Comparison of ENCODE assay signal across 25 cellular contexts in the genomic region with DNA sequence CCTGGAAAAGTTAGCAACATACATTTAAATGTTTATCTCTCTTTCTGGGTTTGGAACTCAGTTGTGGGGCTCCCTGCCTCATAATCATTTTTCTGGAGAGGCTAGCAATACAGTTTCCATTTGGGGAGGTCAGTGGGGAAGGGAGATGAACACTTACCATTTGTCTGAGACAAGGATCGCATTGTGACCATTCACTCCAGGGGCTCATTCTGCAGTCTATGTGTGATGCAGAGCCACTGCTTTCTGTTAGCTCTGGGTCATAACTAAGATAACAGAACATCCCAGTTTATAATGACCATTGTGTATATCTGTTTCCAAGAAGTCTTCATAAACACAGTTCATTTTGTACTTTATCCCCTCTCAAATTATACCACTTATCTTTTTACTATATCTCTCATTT. TPM values are rescaled to one million over a fixed set of nuclear protein-coding genes. Genes with fewer than 3 reads are reported as not detected.
"Had no signal": no experiment of that assay in that cellular context is flagged by ENCODE, and none has a peak within 500 bp of the region (broad histone marks: within the 10 kb centered on the region; RNA-seq: fewer than 3 reads in every experiment).

No MANE protein-coding gene starts in this region.

- DNase-seq: Karpas-422, KG1, MG63, NCI-H1092, NCI-H1105 treated with DMSO at 0.1 percent for 48 hours, NCI-H1417 treated with DMSO at 0.1 percent for 48 hours, NCI-H146, NCI-H1694 treated with DMSO at 0.1 percent for 48 hours, NCI-H1930, NCI-H2081, NCI-H2107, NCI-H2227 treated with DMSO at 0.1 percent for 48 hours, NCI-H510A, NCI-H524 treated with DMSO at 0.1 percent for 48 hours, NCI-H69, NCI-H774, PC-3, SHP77 treated with DMSO at 0.1 percent for 48 hours, SJCRH30 had no signal

- H3K4me3 ChIP-seq: MG63, SJCRH30, SK-N-MC had no signal

- H3K9me3 ChIP-seq: MG63, SJCRH30 had no signal

- H3K27ac ChIP-seq: HL-60, RWPE1, SJCRH30, SK-N-MC had no signal

- ATAC-seq: Panc1, PC-3 had no signal

- FAIRE-seq: HTR-8/SVneo had no signal

- H3K36me3 ChIP-seq: MG63, SJCRH30 had no signal

- H3K4me1 ChIP-seq: SJCRH30 had no signal

RNA-seq across cellular contexts. Expression of gene C9, which starts 22.4 kb away (rescaled TPM):
- total RNA-seq: OCI-LY7, PC-3, SJCRH30 had no signal
